Comparison of ENCODE assay signal across 15 cellular contexts in genomic region chr2:157192445-157193423, GRCh38.
A peak's percentile ranks its signal among the peaks of the same experiment; 100 is the strongest.
DNase-seq lines count a peak whose midpoint lies in the region; ATAC-seq and TF ChIP-seq lines count a peak whose summit lies in the region.
"Had no signal": no experiment of that assay in that cellular context is flagged by ENCODE, and none has a peak within 500 bp of the region (broad histone marks: within the 10 kb centered on the region; RNA-seq: fewer than 3 reads in every experiment).

No MANE protein-coding gene starts in this region.

- H3K9me3 ChIP-seq in esophagus squamous epithelium: no peaks in the 10 kb centered on the region
- H3K9me3 ChIP-seq: neutrophil, testis had no signal

- no peaks in the 10 kb centered on the region for H3K36me3 ChIP-seq in esophagus squamous epithelium
- H3K36me3 ChIP-seq: neutrophil had no signal

- H3K27ac Mint-ChIP-seq in activated CD4-positive, alpha-beta T cell treated with anti-CD3 and anti-CD28 coated beads, Interleukin-2, amount 10 ng/mL, durations not matched to agents 24 days and 14 days: no peak overlapping the region
- H3K27ac Mint-ChIP-seq: CD4-positive, CD25-positive, alpha-beta regulatory T cell had no signal

- H3K27me3 Mint-ChIP-seq in activated CD4-positive, alpha-beta T cell treated with anti-CD3 and anti-CD28 coated beads, Interleukin-2, amount 10 ng/mL, durations not matched to agents 24 days and 14 days: peaks cover 15% of the 10 kb centered on the region
- H3K27me3 Mint-ChIP-seq: CD4-positive, CD25-positive, alpha-beta regulatory T cell had no signal

- no peaks in the 10 kb centered on the region for H3K4me1 ChIP-seq in esophagus squamous epithelium
- H3K4me1 ChIP-seq: testis had no signal

- no peaks in the 10 kb centered on the region for H3K36me3 Mint-ChIP-seq in activated CD4-positive, alpha-beta T cell treated with anti-CD3 and anti-CD28 coated beads, Interleukin-2, amount 10 ng/mL, durations not matched to agents 24 days and 14 days (ENCODE audit: low read depth)
- H3K36me3 Mint-ChIP-seq: CD4-positive, CD25-positive, alpha-beta regulatory T cell had no signal

- intact Hi-C loops in activated CD4-positive, alpha-beta T cell treated with anti-CD3 and anti-CD28 coated beads, Interleukin-2, amount 10 ng/mL, durations not matched to agents 24 days and 14 days (cut with micrococcal nuclease): loop anchor here (5.0 kb wide), 2 partner anchors 300 to 1815 kb away; no protein-coding TSS in a partner anchor
- intact Hi-C loops in esophagus squamous epithelium (cut with DNase I): no loop called here

- no peak overlapping the region for H3K27ac ChIP-seq in esophagus squamous epithelium
- H3K27ac ChIP-seq: neutrophil, testis had no signal

- TF ChIP-seq CTCF in esophagus squamous epithelium (IDR thresholded peaks at IDR 0.05): no peak

- peaks cover 9% of the 10 kb centered on the region for H3K4me1 Mint-ChIP-seq in activated CD4-positive, alpha-beta T cell treated with anti-CD3 and anti-CD28 coated beads, Interleukin-2, amount 10 ng/mL, durations not matched to agents 24 days and 14 days
- H3K4me1 Mint-ChIP-seq: CD4-positive, CD25-positive, alpha-beta regulatory T cell had no signal

- H3K27me3 ChIP-seq in esophagus squamous epithelium: no peaks in the 10 kb centered on the region
- H3K27me3 ChIP-seq: neutrophil, testis had no signal

- peak; percentile 24 for DNase-seq in OCI-M1 (lab: John Stamatoyannopoulos, UW)
- no peak for DNase-seq in activated CD4-positive, alpha-beta T cell treated with anti-CD3 and anti-CD28 coated beads, Interleukin-2, amount 10 ng/mL, durations not matched to agents 24 days and 14 days
- DNase-seq in esophagus squamous epithelium (lab: John Stamatoyannopoulos, UW): no peak
- DNase-seq in activated CD4-positive, alpha-beta T cell treated with anti-CD3 and anti-CD28 coated beads for 4 hours: no peak
- no peak for DNase-seq in NCI-H748 (lab: John Stamatoyannopoulos, UW; ENCODE audit: unreplicated experiment)
- DNase-seq: CD4-positive, CD25-positive, alpha-beta regulatory T cell; kidney; NCI-H510A; stimulated activated CD4-positive, alpha-beta T cell treated with anti-CD3 and anti-CD28 coated beads, Interleukin-4, amount 100 ng/mL, for 24 hours; testis had no signal

- no peak overlapping the region for H3K4me3 Mint-ChIP-seq in activated CD4-positive, alpha-beta T cell treated with anti-CD3 and anti-CD28 coated beads, Interleukin-2, amount 10 ng/mL, durations not matched to agents 24 days and 14 days
- H3K4me3 Mint-ChIP-seq: CD4-positive, CD25-positive, alpha-beta regulatory T cell had no signal

- ATAC-seq in GM18508 (IDR thresholded peaks at IDR 0.05; ENCODE audit: insufficient read depth, unreplicated experiment): peak; percentile 88
- ATAC-seq in GM21390 (IDR thresholded peaks at IDR 0.05; ENCODE audit: unreplicated experiment): peak; percentile 93
- ATAC-seq in HG03045 (IDR thresholded peaks at IDR 0.05; ENCODE audit: unreplicated experiment): peak; percentile 91
- ATAC-seq: esophagus mucosa had no signal

- no peak for TF ChIP-seq POLR2A in esophagus squamous epithelium (IDR thresholded peaks at IDR 0.05)

- 82 to 85% methylated on average over 8 of the region's 8 CpGs for WGBS in esophagus squamous epithelium, 2 donors

- no peak overlapping the region for H3K4me3 ChIP-seq in esophagus squamous epithelium
- H3K4me3 ChIP-seq: testis had no signal

- no peaks in the 10 kb centered on the region for H3K9me3 Mint-ChIP-seq in activated CD4-positive, alpha-beta T cell treated with anti-CD3 and anti-CD28 coated beads, Interleukin-2, amount 10 ng/mL, durations not matched to agents 24 days and 14 days
- H3K9me3 Mint-ChIP-seq: CD4-positive, CD25-positive, alpha-beta regulatory T cell had no signal
